8 cellular contexts compared by ENCODE assay signal in genomic region chr19:41537789-41538188, GRCh38. TPM values are rescaled to one million over a fixed set of nuclear protein-coding genes. Genes with fewer than 3 reads are reported as not detected.
DNase-seq lines count a peak whose midpoint lies in the region; ATAC-seq and TF ChIP-seq lines count a peak whose summit lies in the region.

No MANE protein-coding gene starts in this region.

- TF ChIP-seq POLR2A in esophagus squamous epithelium (IDR thresholded peaks at IDR 0.05) = no peak

- TF ChIP-seq CTCF in 22Rv1 (IDR thresholded peaks at IDR 0.05) (peak; percentile 36; the same call in 1 of the 2 replicates), PC-9 (conservative IDR thresholded peaks at IDR 0.05) (peak; percentile 61), esophagus squamous epithelium (IDR thresholded peaks at IDR 0.05) (peak; percentile 20 to 65 (median 32))

- no peak overlapping the region for H3K4me2 ChIP-seq in PC-9

- 38 to 59% methylated on average over 1 of the region's 1 CpG for WGBS in esophagus squamous epithelium, 2 donors

- no peaks in the 10 kb centered on the region for H3F3A ChIP-seq in PC-9 (ENCODE audit: insufficient read depth, low read depth)

- DNase-seq in GM03348 (ENCODE audit: low spot score) (peak; percentile 17), PC-9 (no peak), esophagus squamous epithelium (lab: John Stamatoyannopoulos, UW) (no peak), foreskin melanocyte (no peak)

- POLR2A ChIA-PET in PC-9 (lab: Charles Lee; ENCODE audit: unreplicated experiment) = no interaction called here

- no peaks in the 10 kb centered on the region for H3K36me3 ChIP-seq in PC-9 (ENCODE audit: low read depth)
- no peaks in the 10 kb centered on the region for H3K36me3 ChIP-seq in esophagus squamous epithelium

- H3K4me3 ChIP-seq in PC-9 (no peak overlapping the region), esophagus squamous epithelium (no peak overlapping the region)

- H3K27ac ChIP-seq in 22Rv1 = no peak overlapping the region
- H3K27ac ChIP-seq in PC-9 = no peak overlapping the region
- H3K27ac ChIP-seq in esophagus squamous epithelium = no peak overlapping the region

- CTCF ChIA-PET in PC-9 (lab: Charles Lee) = interaction anchor here (0.7 kb wide), 1 partner anchor 9 kb away, joined by 3 read pairs; no protein-coding TSS in a partner anchor

- H3K27me3 ChIP-seq in PC-9 (ENCODE audit: insufficient read depth, low read depth) (peaks cover 69% of the 10 kb centered on the region), esophagus squamous epithelium (peaks cover 0 to 38% (median 0%) of the 10 kb centered on the region in 4 donors)

- H4K20me1 ChIP-seq in PC-9 (ENCODE audit: insufficient read depth) = no peaks in the 10 kb centered on the region

- no peaks in the 10 kb centered on the region for H3K79me2 ChIP-seq in PC-9 (ENCODE audit: low read depth)

- intact Hi-C loops in PC-9 (cut with micrococcal nuclease; ENCODE audit: unreplicated experiment) (no loop called here), esophagus squamous epithelium (cut with DNase I) (no loop called here)

- ATAC-seq in GM21619 (IDR thresholded peaks at IDR 0.05; ENCODE audit: unreplicated experiment) = no peak
- ATAC-seq in GM18502 (IDR thresholded peaks at IDR 0.05; ENCODE audit: poor library complexity, unreplicated experiment) = no peak
- ATAC-seq in GM18511 (IDR thresholded peaks at IDR 0.05; ENCODE audit: unreplicated experiment) = no peak

- H3K9me2 ChIP-seq in PC-9 (ENCODE audit: insufficient read depth) = no peaks in the 10 kb centered on the region

- no TSS peak for BruUV-seq in PC-9 (replicated peaks; lab: Mats Ljungman, UMichigan)

- H3K9me3 ChIP-seq in PC-9 (ENCODE audit: insufficient read depth, low read depth) (no peaks in the 10 kb centered on the region; the same call in 1 of the 2 replicates), esophagus squamous epithelium (no peaks in the 10 kb centered on the region)

- H2AFZ ChIP-seq in PC-9 = no peak overlapping the region

- no peaks in the 10 kb centered on the region for H3K4me1 ChIP-seq in PC-9 (replicated peaks; ENCODE audit: insufficient read depth)
- H3K4me1 ChIP-seq in esophagus squamous epithelium = peaks cover 0 to 8% (median 5%) of the 10 kb centered on the region in 3 donors

RNA-seq across cellular contexts. Expression of gene CEACAM21, which starts 38.2 kb away (rescaled TPM):
- total RNA-seq in PC-9 (2021) (not detected in 2 replicates), esophagus squamous epithelium (1 to 10 TPM in 1 of 4 donors, under 1 TPM in 1, not detected in 2; 0.57 to 3.7 TPM)
